ENCODE assay signal across 1 cellular context in genomic region chr16:4461250-4462085, GRCh38.
TF ChIP-seq lines count a peak whose summit lies in the region.

No MANE protein-coding gene starts in this region.

TF ChIP-seq in endothelial cell of umbilical vein, 7 proteins besides CTCF, POLR2A, EP300 and RAD21:
- no peak for TF ChIP-seq MYC (IDR thresholded peaks at IDR 0.05; ENCODE audit: low read depth, low read length)
- TF ChIP-seq POLR2AphosphoS5 (IDR thresholded peaks at IDR 0.05; ENCODE audit: insufficient read depth, low read depth, low read length) = peak; percentile 42
- TF ChIP-seq JUN (IDR thresholded peaks at IDR 0.05; ENCODE audit: borderline replicate concordance, insufficient read depth, insufficient read length, low read depth) = no peak
